ENCODE assay signal across 16 cellular contexts in genomic region chr6:34231566-34232336, GRCh38. TPM values are rescaled to one million over a fixed set of nuclear protein-coding genes. Genes with fewer than 3 reads are reported as not detected.
DNase-seq lines count a peak whose midpoint lies in the region; ATAC-seq and FAIRE-seq lines count a peak whose summit lies in the region.
"Had no signal": no experiment of that assay in that cellular context is flagged by ENCODE, and none has a peak within 500 bp of the region (broad histone marks: within the 10 kb centered on the region; RNA-seq: fewer than 3 reads in every experiment).

No MANE protein-coding gene starts in this region.

- H3K4me3 Mint-ChIP-seq in T-helper 17 cell, result no peak overlapping the region

- H3K27ac Mint-ChIP-seq in T-helper 17 cell, result peak overlapping the region; percentile 44

- intact Hi-C loops in sciatic nerve (cut with DNase I), result no loop called here

- DNase-seq in D341Med (ENCODE audit: low spot score) (peak; percentile 4), T-helper 17 cell (no peak), islet precursor cell (peak; percentile 40), sciatic nerve (ENCODE audit: low spot score) (peak; percentile 34), frontal cortex (ENCODE audit: low spot score in 2 of 2) (no peak), NCI-H446 treated with DMSO at 0.1 percent for 48 hours (lab: John Stamatoyannopoulos, UW) (no peak)
- DNase-seq: Caco-2, EL, KBM-7, NCI-H1417 treated with DMSO at 0.1 percent for 48 hours, NCI-H2029, NCI-H2171 treated with DMSO at 0.1 percent for 48 hours, NCI-H82 had no signal

- H3K4me1 Mint-ChIP-seq in T-helper 17 cell, result peaks cover 10% of the 10 kb centered on the region

- no peaks in the 10 kb centered on the region for H3K36me3 Mint-ChIP-seq in T-helper 17 cell (ENCODE audit: low read depth)

- ATAC-seq in T-helper 17 cell, result no peak
- ATAC-seq in sciatic nerve, result no peak
- no peak for ATAC-seq in GM18511 (IDR thresholded peaks at IDR 0.05; ENCODE audit: unreplicated experiment)
- ATAC-seq: Panc1 had no signal

- no peaks in the 10 kb centered on the region for H3K9me3 ChIP-seq in T-helper 17 cell (ENCODE audit: control insufficient read depth, low read length, poor library complexity, severe bottlenecking)
- H3K9me3 ChIP-seq: Caco-2 had no signal

- no peaks in the 10 kb centered on the region for H3K27me3 Mint-ChIP-seq in T-helper 17 cell

- no peak for FAIRE-seq in frontal cortex (lab: Jason Lieb, UNC)
- FAIRE-seq: GM19239 had no signal

RNA-seq across cellular contexts. Expression of gene HMGA1, which starts 4.9 kb away (rescaled TPM):
- total RNA-seq in T-helper 17 cell (10 to 100 TPM; 87.5 to 90.3 TPM), sciatic nerve (29.0 TPM), frontal cortex (24.5 TPM)

RNA-seq across cellular contexts. Expression of gene SMIM29, which starts 17.1 kb away (rescaled TPM):
- total RNA-seq in T-helper 17 cell (10 to 100 TPM; 24.3 to 29.2 TPM), sciatic nerve (31.6 TPM), frontal cortex (23.2 TPM)

Comparison
In these comparisons a context has a peak if more than half of its experiments do, and no peak if none do; other contexts are left out.
1. DNase-seq: peak in D341Med (single experiment), islet precursor cell (single experiment) and sciatic nerve (single experiment); none in T-helper 17 cell (0 of 3), frontal cortex (0 of 2) and NCI-H446 treated with DMSO at 0.1 percent for 48 hours (single experiment).